Comparison of ENCODE assay signal across 8 cellular contexts in genomic region chr18:36269157-36269556, GRCh38. TPM values are rescaled to one million over a fixed set of nuclear protein-coding genes. Genes with fewer than 3 reads are reported as not detected.
"Had no signal": no experiment of that assay in that cellular context is flagged by ENCODE, and none has a peak within 500 bp of the region (broad histone marks: within the 10 kb centered on the region; RNA-seq: fewer than 3 reads in every experiment).

No MANE protein-coding gene starts in this region.

- DNase-seq: KBM-7, KG1 had no signal

- ATAC-seq: HepG2, K562 had no signal

- H3K9me3 Mint-ChIP-seq: IgD-negative memory B cell had no signal

- H3K9ac ChIP-seq: KMS-11 had no signal

- H3K27ac ChIP-seq: HL-60, KMS-11 had no signal

- H3K4me3 ChIP-seq: K562 had no signal

- H3K4me2 ChIP-seq: KMS-11 had no signal

- H3K27ac Mint-ChIP-seq: IgD-negative memory B cell had no signal

- H3K4me1 Mint-ChIP-seq: IgD-negative memory B cell had no signal

- H3K4me3 Mint-ChIP-seq: IgD-negative memory B cell had no signal

RNA-seq across cellular contexts. Expression of gene FHOD3, which starts 28.4 kb away (rescaled TPM):
- total RNA-seq: HT-29 had no signal
- polyA plus RNA-seq: HepG2, IgD-negative memory B cell, K562 had no signal
